14 cellular contexts compared by ENCODE assay signal in genomic region chr3:172101107-172101506, GRCh38.
A peak's percentile ranks its signal among the peaks of the same experiment; 100 is the strongest.
DNase-seq lines count a peak whose midpoint lies in the region; ATAC-seq and FAIRE-seq lines count a peak whose summit lies in the region.
"Had no signal": no experiment of that assay in that cellular context is flagged by ENCODE, and none has a peak within 500 bp of the region (broad histone marks: within the 10 kb centered on the region; RNA-seq: fewer than 3 reads in every experiment).

No MANE protein-coding gene starts in this region.

- H3K27me3 Mint-ChIP-seq in naive thymus-derived CD8-positive, alpha-beta T cell: peaks cover 0 to 2% (median 0%) of the 10 kb centered on the region in 5 donors

- peak in 1 of 10 donors; percentile 4 for DNase-seq in naive thymus-derived CD8-positive, alpha-beta T cell
- no peak for DNase-seq in OCI-M2 (lab: John Stamatoyannopoulos, UW; ENCODE audit: unreplicated experiment)
- DNase-seq in HTR-8/SVneo (ENCODE audit: insufficient read length, low spot score): no peak
- DNase-seq in inferior parietal cortex (ENCODE audit: extremely low spot score): no peak
- no peak for DNase-seq in effector memory CD4-positive, alpha-beta T cell
- DNase-seq: DMS79; heart left ventricle; KBM-7; NK-92 treated with Interleukin-12 subunit alpha and Interleukin-12 subunit beta, amount 100 ng/mL, for 24 hours; T1000 had no signal

- H3K27ac ChIP-seq in effector memory CD4-positive, alpha-beta T cell (ENCODE audit: insufficient read depth, low read length, poor library complexity, severe bottlenecking): no peak overlapping the region
- H3K27ac ChIP-seq: coronary artery had no signal

- FAIRE-seq in HTR-8/SVneo (lab: Jason Lieb, UNC): no peak

- ATAC-seq in GM18870 (IDR thresholded peaks at IDR 0.05; ENCODE audit: unreplicated experiment) (peak; percentile 32), GM21737 (IDR thresholded peaks at IDR 0.05; ENCODE audit: unreplicated experiment) (peak; percentile 38), HG03442 (IDR thresholded peaks at IDR 0.05; ENCODE audit: unreplicated experiment) (peak; percentile 68)
- ATAC-seq in naive thymus-derived CD8-positive, alpha-beta T cell: peak in 1 of 2 donors; percentile 22
- ATAC-seq: heart left ventricle had no signal

- H3K4me1 ChIP-seq in effector memory CD4-positive, alpha-beta T cell (ENCODE audit: control insufficient read depth, insufficient read depth, low read length, poor library complexity, severe bottlenecking): peaks cover 18% of the 10 kb centered on the region

- H3K9me3 Mint-ChIP-seq in naive thymus-derived CD8-positive, alpha-beta T cell: no peaks in the 10 kb centered on the region

- no peaks in the 10 kb centered on the region for H3K36me3 ChIP-seq in effector memory CD4-positive, alpha-beta T cell (ENCODE audit: control insufficient read depth, insufficient read depth, low read length)
- H3K36me3 ChIP-seq: heart left ventricle had no signal

- H3K9me3 ChIP-seq in effector memory CD4-positive, alpha-beta T cell (ENCODE audit: control insufficient read depth, low read length): no peaks in the 10 kb centered on the region
- H3K9me3 ChIP-seq: heart left ventricle had no signal

- H3K27me3 ChIP-seq in effector memory CD4-positive, alpha-beta T cell (replicated peaks; ENCODE audit: control insufficient read depth, insufficient read depth, low read length, poor library complexity, severe bottlenecking): no peaks in the 10 kb centered on the region
- H3K27me3 ChIP-seq: heart left ventricle had no signal

- H3K27ac Mint-ChIP-seq in naive thymus-derived CD8-positive, alpha-beta T cell: peak overlapping the region in 6 of 10 donors; percentile 11 to 77 (median 66)

- no peak overlapping the region for H3K4me3 ChIP-seq in effector memory CD4-positive, alpha-beta T cell (ENCODE audit: insufficient read depth, low read depth, low read length, poor library complexity, severe bottlenecking)
- H3K4me3 ChIP-seq: coronary artery, heart left ventricle had no signal

- POLR2A ChIA-PET in naive thymus-derived CD8-positive, alpha-beta T cell (lab: Charles Lee): interaction anchor here (1.0 to 1.3 kb wide), 2 partner anchors 8 to 14 kb away, joined by 3 to 7 read pairs; no protein-coding TSS in a partner anchor

- peak overlapping the region in 6 of 10 donors; percentile 5 to 42 (median 6) for H3K4me3 Mint-ChIP-seq in naive thymus-derived CD8-positive, alpha-beta T cell

- H3K4me1 Mint-ChIP-seq in naive thymus-derived CD8-positive, alpha-beta T cell: peaks cover 30 to 90% (median 79%) of the 10 kb centered on the region in 4 donors

- H3K36me3 Mint-ChIP-seq in naive thymus-derived CD8-positive, alpha-beta T cell: no peaks in the 10 kb centered on the region
